In the genomic region with DNA sequence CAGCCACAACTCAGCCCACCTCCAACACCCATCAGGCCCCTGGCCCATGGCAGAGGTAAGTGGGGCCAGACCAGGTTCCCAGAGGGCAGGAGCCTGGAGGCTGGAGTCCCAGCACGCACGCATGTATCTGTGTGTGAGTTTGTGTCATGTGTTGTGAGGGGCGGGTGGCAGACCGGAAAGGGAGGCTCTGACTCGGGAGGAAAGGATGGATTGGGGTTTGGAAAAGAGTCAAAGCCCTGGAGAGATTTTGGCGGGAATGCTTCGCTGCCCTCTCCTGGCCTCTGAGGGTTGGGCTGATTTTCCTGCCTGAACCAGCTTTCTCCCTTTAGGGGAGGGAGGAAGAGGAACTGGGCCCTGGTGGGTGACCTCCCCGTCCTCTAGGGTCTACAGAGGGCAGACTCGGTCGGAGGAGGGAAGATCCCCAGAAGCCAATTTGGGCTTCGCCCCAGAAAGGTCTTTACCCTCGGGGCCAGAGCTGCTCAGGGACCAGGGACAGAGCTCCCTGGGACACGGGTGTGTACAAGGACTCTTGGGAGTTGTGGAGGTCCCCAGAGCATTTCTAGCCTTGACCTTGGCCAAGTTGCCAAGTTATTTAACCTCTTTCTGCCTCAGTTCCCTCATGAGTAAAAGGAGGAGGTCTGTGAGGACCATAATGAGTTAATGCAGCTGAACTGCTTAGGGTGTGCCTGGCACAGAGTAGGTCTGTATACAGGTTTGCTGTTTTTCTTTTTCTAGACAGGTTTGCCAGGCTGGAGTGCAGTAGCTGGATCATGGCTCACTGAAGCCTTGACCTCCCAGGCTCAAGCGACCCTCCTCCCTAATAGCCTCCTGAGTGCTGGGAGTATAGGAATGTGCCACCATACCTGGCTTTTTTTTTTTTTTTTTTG, we compare ENCODE assay signal across 8 cellular contexts. TPM values are rescaled to one million over a fixed set of nuclear protein-coding genes. Genes with fewer than 3 reads are reported as not detected.
A peak's percentile ranks its signal among the peaks of the same experiment; 100 is the strongest.
DNase-seq lines count a peak whose midpoint lies in the region; ATAC-seq, FAIRE-seq and TF ChIP-seq lines count a peak whose summit lies in the region.

No MANE protein-coding gene starts in this region.

- TF ChIP-seq POLR2A in GM12878 (IDR thresholded peaks at IDR 0.05; ENCODE audit: low read depth, low read length): no peak

- FAIRE-seq in GM12878 (lab: Jason Lieb, UNC): no peak

- SMC1A ChIA-PET in GM12878 (lab: Charles Lee; ENCODE audit: uncharacterized antibody, unreplicated experiment): interaction anchor here (0.7 to 3.2 kb wide), 7 partner anchors 10 to 110 kb away, joined by 3 to 24 read pairs (median 3); a partner anchor contains a TSS

- peaks cover 32% of the 10 kb centered on the region for H3K4me1 ChIP-seq in GM12878 (ENCODE audit: control insufficient read depth, insufficient read depth, low read length)

- no peaks in the 10 kb centered on the region for H3K9me3 ChIP-seq in GM12878 (replicated peaks; ENCODE audit: control insufficient read depth, insufficient read depth, low read length)

- peak; percentile 84 for DNase-seq in GM03348 (ENCODE audit: low spot score)
- peak; percentile 57 for DNase-seq in NCI-H1092 treated with DMSO at 0.1 percent for 48 hours (lab: John Stamatoyannopoulos, UW)
- no peak for DNase-seq in GM12878 (ENCODE audit: low read depth, low spot score)
- DNase-seq in left lobe of liver (ENCODE audit: low spot score): no peak
- DNase-seq in stimulated activated CD4-positive, alpha-beta T cell treated with anti-CD3 and anti-CD28 coated beads, Interleukin-4, amount 100 ng/mL, for 1 hour: no peak
- no peak for DNase-seq in hypothalamus (lab: John Stamatoyannopoulos, UW)
- DNase-seq in stimulated activated CD4-positive, alpha-beta T cell treated with anti-CD3 and anti-CD28 coated beads, Interleukin-4, amount 100 ng/mL, for 24 hours: no peak

- peaks cover 2% of the 10 kb centered on the region; the same call in 1 of the 2 replicates for H3K79me2 ChIP-seq in GM12878 (ENCODE audit: control insufficient read depth, insufficient read depth, low read length)

- H4K20me1 ChIP-seq in GM12878 (ENCODE audit: control insufficient read depth, insufficient read depth): no peaks in the 10 kb centered on the region

- H3K27me3 ChIP-seq in GM12878 (replicated peaks in 1 of 2; ENCODE audit: control insufficient read depth in 2 of 2, insufficient read depth in 2 of 2, low read length in 1 of 2): no peaks in the 10 kb centered on the region

- no peak overlapping the region for H3K4me2 ChIP-seq in GM12878 (ENCODE audit: control insufficient read depth, insufficient read depth)

- in situ Hi-C loops in GM12878 (cut with MboI): no loop called here

- 11% methylated on average over 14 of the region's 14 CpGs for WGBS in GM12878 (ENCODE audit: insufficient coverage, insufficient replicate concordance, low lambda C conversion rate, missing lambda C conversion rate)

- POLR2A ChIA-PET in GM12878 (lab: Charles Lee): interaction anchor here (0.5 to 2.1 kb wide), 11 partner anchors 10 to 1567 kb away, joined by 3 to 34 read pairs (median 4); a partner anchor contains a TSS

- H3K9ac ChIP-seq in GM12878 (ENCODE audit: control insufficient read depth, insufficient read depth, low read length): no peak overlapping the region

- CTCF ChIA-PET in GM12878 (lab: Yijun Ruan, JAX): interaction anchor here (1.0 to 6.5 kb wide), 8 partner anchors 10 to 30 kb away, joined by 3 to 89 read pairs (median 4); a partner anchor contains a TSS

- RAD21 ChIA-PET in GM12878 (lab: Charles Lee; ENCODE audit: unreplicated experiment): interaction anchor here (1.5 to 2.1 kb wide), 4 partner anchors 13 to 27 kb away, joined by 7 to 18 read pairs (median 8); a partner anchor contains a TSS

- no peak overlapping the region for H3K4me3 ChIP-seq in GM12878

- ATAC-seq in GM12878 (peak; percentile 63), left lobe of liver (peak; percentile 66), HG03469 (IDR thresholded peaks at IDR 0.05; ENCODE audit: unreplicated experiment) (no peak)

- peak overlapping the region; percentile 11 for H2AFZ ChIP-seq in GM12878 (ENCODE audit: control insufficient read depth, low read depth, low read length)

- intact Hi-C loops in GM12878 (cut with micrococcal nuclease; ENCODE audit: unreplicated experiment): no loop called here

- H3K36me3 ChIP-seq in GM12878 (ENCODE audit: control insufficient read depth in 2 of 2, insufficient read depth in 2 of 2, low read length in 1 of 2): no peaks in the 10 kb centered on the region; a peak in 1 of 4 replicates

- TF ChIP-seq CTCF in GM12878 (IDR thresholded peaks at IDR 0.05 in 2 of 3, conservative IDR thresholded peaks at IDR 0.05 in 1 of 3; ENCODE audit: control insufficient read depth in 2 of 3, extremely low read depth in 1 of 3, insufficient read depth in 1 of 3, low read depth in 3 of 3, low read length in 3 of 3): peak in 2 of 3 experiments; percentile 26 to 37; a peak in 3 of 6 replicates

- no peak for TF ChIP-seq RAD21 in GM12878 (IDR thresholded peaks at IDR 0.05; ENCODE audit: insufficient read depth, low read depth, low read length)

- TF ChIP-seq EP300 in GM12878 (IDR thresholded peaks at IDR 0.05; ENCODE audit: borderline replicate concordance in 1 of 2, control insufficient read depth in 1 of 2, low read depth in 2 of 2, low read length in 2 of 2): no peak

- no TSS peak for BruUV-seq in GM12878 (replicated peaks; lab: Mats Ljungman, UMichigan)

- H3K27ac ChIP-seq in GM12878 (ENCODE audit: control insufficient read depth, insufficient read depth): peak overlapping the region; percentile 38; the same call in 1 of the 2 replicates

RNA-seq across cellular contexts. Expression of a gene that starts 6.9 kb away (rescaled TPM):
- 13.7 and 16.7 TPM in 2 replicates for total RNA-seq in GM12878 (2013; cell fraction: nucleolus; rRNA removed)
- 7.3 and 7.8 TPM in 2 replicates for total RNA-seq in GM12878 (2014; rRNA removed)
- 8.6 and 8.8 TPM in 2 replicates for total RNA-seq in GM12878 (2014; rRNA removed; fragmentation: Illumina TruSeq; extraction: Trizol)
- total RNA-seq in GM12878 (2021): 25.4 and 27.7 TPM in 2 replicates
- 8.6 TPM for polyA plus RNA-seq in GM12878 (2011; ENCODE audit: low read depth)
- polyA plus RNA-seq in GM12878 (2011; rRNA removed): 7.1 and 17.2 TPM in 2 replicates
- 39.2 and 40.1 TPM in 2 replicates for polyA plus RNA-seq in GM12878 (2011; cell fraction: cytosol; rRNA removed)
- 37.0 and 43.2 TPM in 2 replicates for polyA plus RNA-seq in GM12878 (2011; cell fraction: nucleus; rRNA removed)
- polyA plus RNA-seq in GM12878 (2012): 24.7 and 28.5 TPM in 2 replicates
- 10.9 and 17.2 TPM in 2 replicates for polyA plus RNA-seq in GM12878 (2014; fragmentation: Illumina TruSeq; extraction: Trizol)
- 1 to 10 TPM; 3.0 to 7.0 TPM for polyA plus RNA-seq in GM12878 (2014; fragmentation: Nextera tagmentation; extraction: Ambion mirVana)
- polyA plus RNA-seq in GM12878 (2014; rRNA removed): 24.1 and 24.5 TPM in 2 replicates
- 10 to 100 TPM; 16.2 to 24.4 TPM for polyA plus RNA-seq in GM12878 (2016; fragmentation: Nextera tagmentation; extraction: Ambion mirVana)
- polyA minus RNA-seq in GM12878 (2011; rRNA and poly(A)+ RNA removed): 12.4 and 29.6 TPM in 2 replicates
- 15.5 and 16.8 TPM in 2 replicates for polyA minus RNA-seq in GM12878 (2011; cell fraction: cytosol; rRNA and poly(A)+ RNA removed)
- 18.4 and 24.0 TPM in 2 replicates for polyA minus RNA-seq in GM12878 (2011; cell fraction: nucleus; rRNA and poly(A)+ RNA removed)
- total RNA-seq in left lobe of liver: 13.6 TPM

RNA-seq across cellular contexts. Expression of a gene that starts 7.3 kb away (rescaled TPM):
- total RNA-seq in GM12878 (2013; cell fraction: nucleolus; rRNA removed): 9.5 and 14.0 TPM in 2 replicates
- total RNA-seq in GM12878 (2014; rRNA removed): 110 and 126 TPM in 2 replicates
- 116 and 118 TPM in 2 replicates for total RNA-seq in GM12878 (2014; rRNA removed; fragmentation: Illumina TruSeq; extraction: Trizol)
- total RNA-seq in GM12878 (2021): 122 and 124 TPM in 2 replicates
- 47.0 TPM for polyA plus RNA-seq in GM12878 (2011; ENCODE audit: low read depth)
- polyA plus RNA-seq in GM12878 (2011; rRNA removed): 64.9 and 74.2 TPM in 2 replicates
- 72.8 and 109 TPM in 2 replicates for polyA plus RNA-seq in GM12878 (2011; cell fraction: cytosol; rRNA removed)
- 72.3 and 85.4 TPM in 2 replicates for polyA plus RNA-seq in GM12878 (2011; cell fraction: nucleus; rRNA removed)
- 96.6 and 132 TPM in 2 replicates for polyA plus RNA-seq in GM12878 (2012)
- polyA plus RNA-seq in GM12878 (2014; fragmentation: Illumina TruSeq; extraction: Trizol): 18.2 and 98.6 TPM in 2 replicates
- polyA plus RNA-seq in GM12878 (2014; fragmentation: Nextera tagmentation; extraction: Ambion mirVana): 10 to 100 TPM in 1 of 2 experiments, 1 to 10 TPM in 1; 9.4 to 35.8 TPM
- 154 and 162 TPM in 2 replicates for polyA plus RNA-seq in GM12878 (2014; rRNA removed)
- polyA plus RNA-seq in GM12878 (2016; fragmentation: Nextera tagmentation; extraction: Ambion mirVana): 100 to 1,000 TPM; 162 to 163 TPM
- polyA minus RNA-seq in GM12878 (2011; rRNA and poly(A)+ RNA removed): 7.9 and 18.1 TPM in 2 replicates
- polyA minus RNA-seq in GM12878 (2011; cell fraction: cytosol; rRNA and poly(A)+ RNA removed): 18.2 and 19.9 TPM in 2 replicates
- 6.8 and 9.0 TPM in 2 replicates for polyA minus RNA-seq in GM12878 (2011; cell fraction: nucleus; rRNA and poly(A)+ RNA removed)
- total RNA-seq in left lobe of liver: 31.0 TPM

RNA-seq across cellular contexts. Expression of a gene that starts 11.7 kb away (rescaled TPM):
- total RNA-seq in GM12878 (2013; cell fraction: nucleolus; rRNA removed): 6.6 and 7.2 TPM in 2 replicates
- total RNA-seq in GM12878 (2014; rRNA removed): 2.1 TPM in 2 replicates
- 0.92 and 1.3 TPM in 2 replicates for total RNA-seq in GM12878 (2014; rRNA removed; fragmentation: Illumina TruSeq; extraction: Trizol)
- total RNA-seq in GM12878 (2021): 3.8 and 4.3 TPM in 2 replicates
- 0.92 TPM for polyA plus RNA-seq in GM12878 (2011; ENCODE audit: low read depth)
- 0.76 and 1.3 TPM in 2 replicates for polyA plus RNA-seq in GM12878 (2011; rRNA removed)
- 1.7 and 1.9 TPM in 2 replicates for polyA plus RNA-seq in GM12878 (2011; cell fraction: cytosol; rRNA removed)
- 2.2 and 5.0 TPM in 2 replicates for polyA plus RNA-seq in GM12878 (2011; cell fraction: nucleus; rRNA removed)
- 1.9 TPM in 2 replicates for polyA plus RNA-seq in GM12878 (2012)
- polyA plus RNA-seq in GM12878 (2014; fragmentation: Illumina TruSeq; extraction: Trizol): 2.4 and 2.8 TPM in 2 replicates
- under 1 TPM; 0.82 to 0.90 TPM for polyA plus RNA-seq in GM12878 (2014; fragmentation: Nextera tagmentation; extraction: Ambion mirVana)
- polyA plus RNA-seq in GM12878 (2014; rRNA removed): 2.0 and 2.4 TPM in 2 replicates
- polyA plus RNA-seq in GM12878 (2016; fragmentation: Nextera tagmentation; extraction: Ambion mirVana): 1 to 10 TPM; 5.0 to 5.4 TPM
- polyA minus RNA-seq in GM12878 (2011; rRNA and poly(A)+ RNA removed): 0.82 and 1.9 TPM in 2 replicates
- polyA minus RNA-seq in GM12878 (2011; cell fraction: cytosol; rRNA and poly(A)+ RNA removed): 1.4 and 1.9 TPM in 2 replicates
- polyA minus RNA-seq in GM12878 (2011; cell fraction: nucleus; rRNA and poly(A)+ RNA removed): 1.8 and 3.2 TPM in 2 replicates
- total RNA-seq in left lobe of liver: 0.53 TPM

RNA-seq across cellular contexts. Expression of a gene that starts 21.5 kb away (rescaled TPM):
- total RNA-seq in GM12878 (2013; cell fraction: nucleolus; rRNA removed): 9.8 and 11.5 TPM in 2 replicates
- total RNA-seq in GM12878 (2014; rRNA removed) (93.5 and 114 TPM in 2 replicates), GM12878 (2014; rRNA removed; fragmentation: Illumina TruSeq; extraction: Trizol) (2.1 and 2.9 TPM in 2 replicates), GM12878 (2021) (92.0 and 92.1 TPM in 2 replicates), left lobe of liver (7.9 TPM)
- 6.0 TPM for polyA plus RNA-seq in GM12878 (2011; ENCODE audit: low read depth)
- polyA plus RNA-seq in GM12878 (2011; rRNA removed) (2.0 and 7.0 TPM in 2 replicates), GM12878 (2014; fragmentation: Illumina TruSeq; extraction: Trizol) (0.32 TPM in 1 of 2 replicates, not detected in the other), GM12878 (2014; fragmentation: Nextera tagmentation; extraction: Ambion mirVana) (1 to 10 TPM in 1 of 2 experiments, under 1 TPM in 1; 0.35 to 1.1 TPM), GM12878 (2014; rRNA removed) (94.2 and 119 TPM in 2 replicates), GM12878 (2016; fragmentation: Nextera tagmentation; extraction: Ambion mirVana) (100 to 1,000 TPM in 1 of 2 experiments, 10 to 100 TPM in 1; 94.6 to 114 TPM)
- 20.5 and 47.6 TPM in 2 replicates for polyA plus RNA-seq in GM12878 (2011; cell fraction: cytosol; rRNA removed)
- 12.2 and 21.5 TPM in 2 replicates for polyA plus RNA-seq in GM12878 (2011; cell fraction: nucleus; rRNA removed)
- 36.7 and 39.0 TPM in 2 replicates for polyA plus RNA-seq in GM12878 (2012)
- polyA minus RNA-seq in GM12878 (2011; rRNA and poly(A)+ RNA removed): 0.37 and 0.88 TPM in 2 replicates
- polyA minus RNA-seq in GM12878 (2011; cell fraction: cytosol; rRNA and poly(A)+ RNA removed): 12.9 and 16.2 TPM in 2 replicates
- 7.0 and 11.8 TPM in 2 replicates for polyA minus RNA-seq in GM12878 (2011; cell fraction: nucleus; rRNA and poly(A)+ RNA removed)

RNA-seq across cellular contexts. Expression of a gene that starts 23.7 kb away (rescaled TPM):
- total RNA-seq in GM12878 (2013; cell fraction: nucleolus; rRNA removed): 49.9 and 50.2 TPM in 2 replicates
- 144 and 155 TPM in 2 replicates for total RNA-seq in GM12878 (2014; rRNA removed)
- 78.4 and 82.8 TPM in 2 replicates for total RNA-seq in GM12878 (2014; rRNA removed; fragmentation: Illumina TruSeq; extraction: Trizol)
- 100.0 and 103 TPM in 2 replicates for total RNA-seq in GM12878 (2021)
- polyA plus RNA-seq in GM12878 (2011; ENCODE audit: low read depth): 49.6 TPM
- polyA plus RNA-seq in GM12878 (2011; rRNA removed): 79.6 and 89.1 TPM in 2 replicates
- polyA plus RNA-seq in GM12878 (2011; cell fraction: cytosol; rRNA removed): 118 and 169 TPM in 2 replicates
- 160 and 164 TPM in 2 replicates for polyA plus RNA-seq in GM12878 (2011; cell fraction: nucleus; rRNA removed)
- 79.5 and 80.5 TPM in 2 replicates for polyA plus RNA-seq in GM12878 (2012)
- polyA plus RNA-seq in GM12878 (2014; fragmentation: Illumina TruSeq; extraction: Trizol): 59.8 and 78.7 TPM in 2 replicates
- 10 to 100 TPM; 65.1 to 80.7 TPM for polyA plus RNA-seq in GM12878 (2014; fragmentation: Nextera tagmentation; extraction: Ambion mirVana)
- 169 and 197 TPM in 2 replicates for polyA plus RNA-seq in GM12878 (2014; rRNA removed)
- 100 to 1,000 TPM; 176 to 182 TPM for polyA plus RNA-seq in GM12878 (2016; fragmentation: Nextera tagmentation; extraction: Ambion mirVana)
- polyA minus RNA-seq in GM12878 (2011; rRNA and poly(A)+ RNA removed): 72.7 and 118 TPM in 2 replicates
- 53.2 and 62.5 TPM in 2 replicates for polyA minus RNA-seq in GM12878 (2011; cell fraction: cytosol; rRNA and poly(A)+ RNA removed)
- 58.6 and 92.6 TPM in 2 replicates for polyA minus RNA-seq in GM12878 (2011; cell fraction: nucleus; rRNA and poly(A)+ RNA removed)
- total RNA-seq in left lobe of liver: 20.3 TPM

Comparison
In these comparisons a context has a peak if more than half of its experiments do, and no peak if none do; other contexts are left out.
1. DNase-seq: peak in GM03348 (single experiment) and NCI-H1092 treated with DMSO at 0.1 percent for 48 hours (single experiment); none in GM12878 (single experiment), left lobe of liver (single experiment), stimulated activated CD4-positive, alpha-beta T cell treated with anti-CD3 and anti-CD28 coated beads, Interleukin-4, amount 100 ng/mL, for 1 hour (single experiment), hypothalamus (0 of 51) and stimulated activated CD4-positive, alpha-beta T cell treated with anti-CD3 and anti-CD28 coated beads, Interleukin-4, amount 100 ng/mL, for 24 hours (single experiment).